1 cellular context compared by ENCODE assay signal in the genomic region with DNA sequence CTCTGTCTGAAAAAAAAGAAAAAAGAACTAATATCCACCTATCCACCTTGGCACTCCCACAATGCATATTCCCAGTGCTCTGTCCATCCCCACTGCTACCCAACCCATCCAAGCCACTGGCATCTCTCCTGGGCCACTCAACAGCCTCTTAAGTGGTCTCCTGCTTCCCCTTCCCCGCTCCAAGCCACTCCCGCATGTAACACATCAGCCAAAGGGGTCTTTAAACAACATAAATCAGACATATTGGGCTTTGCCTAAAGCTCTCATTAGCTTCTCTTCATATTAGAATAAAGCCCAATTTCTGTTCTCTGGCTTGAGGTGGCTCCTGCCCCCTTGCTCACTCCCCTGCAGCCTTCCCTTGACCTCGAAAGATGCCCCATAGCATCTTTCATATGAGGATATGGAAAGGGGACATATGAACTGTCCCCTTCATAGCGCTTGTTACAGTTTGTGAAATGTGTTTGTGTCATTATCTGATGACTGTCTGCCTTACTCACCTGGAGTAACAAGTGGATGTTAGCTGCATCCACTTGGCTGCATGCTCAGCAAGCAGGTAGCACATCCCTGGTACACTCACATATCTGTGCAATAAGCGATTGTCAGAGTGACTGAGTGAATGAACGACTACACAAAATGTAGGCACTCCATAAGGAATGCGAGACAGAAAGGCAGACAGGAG.
A peak's percentile ranks its signal among the peaks of the same experiment; 100 is the strongest.
TF ChIP-seq lines count a peak whose summit lies in the region.

No MANE protein-coding gene starts in this region.

TF ChIP-seq in HepG2, 621 proteins besides CTCF, POLR2A, EP300 and RAD21:
- TF ChIP-seq POLR2G (IDR thresholded peaks at IDR 0.05; ENCODE audit: low read depth, low read length) (peak; percentile 56), ZNF382 (CRISPR knock-in tag; IDR thresholded peaks at IDR 0.05; ENCODE audit: borderline replicate concordance) (no peak), ZFY (CRISPR knock-in tag; IDR thresholded peaks at IDR 0.05) (0 out of 2 replicates have a peak, but pooled peaks have one; percentile 6), ZC3H13 (CRISPR knock-in tag; IDR thresholded peaks at IDR 0.05) (peak; percentile 86), POLR2AphosphoS5 (IDR thresholded peaks at IDR 0.05; ENCODE audit: low read depth, low read length) (0 out of 2 replicates have a peak, but pooled peaks have one; percentile 20)
TF ChIP-seq in HepG2: peak in this region for 4.
